Comparison of ENCODE assay signal across 8 cellular contexts in genomic region chr16:10180771-10181163, GRCh38. TPM values are rescaled to one million over a fixed set of nuclear protein-coding genes. Genes with fewer than 3 reads are reported as not detected.
DNase-seq lines count a peak whose midpoint lies in the region; ATAC-seq, FAIRE-seq and TF ChIP-seq lines count a peak whose summit lies in the region.

No MANE protein-coding gene starts in this region.

- H3K4me1 Mint-ChIP-seq in neural crest cell: peaks cover 14% of the 10 kb centered on the region

- in situ Hi-C loops in G401 (cut with HindIII; ENCODE audit: low sequenced_read_pairs): no loop called here

- ATAC-seq in HG02885 (IDR thresholded peaks at IDR 0.05; ENCODE audit: poor library complexity, unreplicated experiment) (no peak), HG03280 (IDR thresholded peaks at IDR 0.05; ENCODE audit: unreplicated experiment) (no peak)

- H3K4me3 ChIP-seq in NT2/D1 (ENCODE audit: insufficient read length, low read depth) (peak overlapping the region; percentile 79), endothelial cell of umbilical vein (replicated peaks in 1 of 3; ENCODE audit: insufficient read depth in 1 of 3, low read depth in 1 of 3, low read length in 3 of 3) (no peak overlapping the region)

- dilution Hi-C loops in endothelial cell of umbilical vein (cut with MboI; ENCODE audit: extremely low pct_ligation_motif_present, low sequenced_read_pairs): no loop called here

- no peaks in the 10 kb centered on the region for H3K79me2 ChIP-seq in endothelial cell of umbilical vein (ENCODE audit: control insufficient read depth, insufficient read depth, low read length)

- H3K9me3 ChIP-seq in NT2/D1 (ENCODE audit: insufficient read depth, low read length): no peaks in the 10 kb centered on the region
- H3K9me3 ChIP-seq in endothelial cell of umbilical vein (replicated peaks; ENCODE audit: control insufficient read depth, insufficient read depth, low read length): no peaks in the 10 kb centered on the region

- no peak for TF ChIP-seq POLR2A in endothelial cell of umbilical vein (IDR thresholded peaks at IDR 0.05; ENCODE audit: low read depth, low read length)

- H3K4me3 Mint-ChIP-seq in neural crest cell: peak overlapping the region; percentile 67

- POLR2A ChIA-PET in endothelial cell of umbilical vein (lab: Charles Lee): no interaction called here

- TF ChIP-seq CTCF in endothelial cell of umbilical vein (IDR thresholded peaks at IDR 0.05; ENCODE audit: extremely low read depth in 1 of 2, insufficient read depth in 1 of 2, low read depth in 1 of 2, low read length in 2 of 2) (peak; percentile 34 to 51), neural crest cell (conservative IDR thresholded peaks at IDR 0.05) (peak; percentile 62)

- H2AFZ ChIP-seq in endothelial cell of umbilical vein (ENCODE audit: low read depth, low read length): no peak overlapping the region

- H3K9ac ChIP-seq in NT2/D1 (ENCODE audit: insufficient read length, low read depth) (peak overlapping the region; percentile 86), endothelial cell of umbilical vein (replicated peaks; ENCODE audit: extremely low read depth, insufficient read depth, low read length) (no peak overlapping the region)

- H3K27ac ChIP-seq in endothelial cell of umbilical vein (ENCODE audit: insufficient read depth, low read depth, low read length): no peak overlapping the region

- DNase-seq in G401 (ENCODE audit: low spot score) (peak; percentile 64), NT2/D1 (ENCODE audit: low read depth, low spot score) (peak; percentile 78), endothelial cell of umbilical vein (ENCODE audit: low read depth, low spot score) (no peak), neural crest cell (ENCODE audit: low read depth, low spot score) (peak; percentile 70), dedifferentiated amniotic fluid mesenchymal stem cell (ENCODE audit: extremely low spot score) (no peak), epidermal melanocyte (ENCODE audit: insufficient read length, low spot score) (no peak)

- no TSS peak for BruUV-seq in endothelial cell of umbilical vein (replicated peaks; lab: Mats Ljungman, UMichigan)

- H3K27me3 Mint-ChIP-seq in neural crest cell (ENCODE audit: low read depth): peaks cover 84% of the 10 kb centered on the region

- no peaks in the 10 kb centered on the region for H3K9me1 ChIP-seq in endothelial cell of umbilical vein (replicated peaks; ENCODE audit: control insufficient read depth, extremely low read depth, insufficient read depth, low read length)

- H4K20me1 ChIP-seq in endothelial cell of umbilical vein (replicated peaks; ENCODE audit: control insufficient read depth, extremely low read depth, insufficient read depth, low read length): no peaks in the 10 kb centered on the region

- H3K4me1 ChIP-seq in NT2/D1 (ENCODE audit: insufficient read depth, insufficient read length) (peaks cover 10% of the 10 kb centered on the region), endothelial cell of umbilical vein (ENCODE audit: control insufficient read depth, extremely low read depth, insufficient read depth, low read length) (no peaks in the 10 kb centered on the region)

- no peak for FAIRE-seq in endothelial cell of umbilical vein (lab: Jason Lieb, UNC)

- CTCF ChIA-PET in endothelial cell of umbilical vein (lab: Charles Lee): interaction anchor here (0.8 to 4.5 kb wide), 7 partner anchors 329 to 1614 kb away, joined by 4 to 43 read pairs (median 7); no protein-coding TSS in a partner anchor

- H3K4me2 ChIP-seq in endothelial cell of umbilical vein (ENCODE audit: insufficient read depth, low read length): no peak overlapping the region

- H3K27me3 ChIP-seq in NT2/D1 (ENCODE audit: insufficient read depth, insufficient read length) (peaks cover 22% of the 10 kb centered on the region), endothelial cell of umbilical vein (ENCODE audit: control insufficient read depth in 2 of 2, insufficient read depth in 2 of 2, low read length in 2 of 2) (peaks cover 10 to 14% of the 10 kb centered on the region in 2 experiments)

- no peaks in the 10 kb centered on the region for H3K36me3 Mint-ChIP-seq in neural crest cell (ENCODE audit: low read depth)

- peaks cover 5% of the 10 kb centered on the region for H3K9me3 Mint-ChIP-seq in neural crest cell

- H3K27ac Mint-ChIP-seq in neural crest cell (ENCODE audit: unreplicated experiment): no peak overlapping the region

- H3K36me3 ChIP-seq in NT2/D1 (ENCODE audit: insufficient read depth, insufficient read length, low read length): peaks cover 4% of the 10 kb centered on the region
- H3K36me3 ChIP-seq in endothelial cell of umbilical vein (ENCODE audit: control insufficient read depth in 2 of 2, extremely low read depth in 1 of 2, insufficient read depth in 2 of 2, low read length in 2 of 2): no peaks in the 10 kb centered on the region

- intact Hi-C loops in endothelial cell of umbilical vein (cut with micrococcal nuclease): loop anchor here (1.0 to 5.0 kb wide), 7 partner anchors 532 to 1613 kb away; no protein-coding TSS in a partner anchor

TF ChIP-seq in endothelial cell of umbilical vein, 7 proteins besides CTCF, POLR2A, EP300 and RAD21:
- no peak for TF ChIP-seq JUN (IDR thresholded peaks at IDR 0.05; ENCODE audit: borderline replicate concordance, insufficient read depth, insufficient read length, low read depth)
- no peak for TF ChIP-seq POLR2AphosphoS5 (IDR thresholded peaks at IDR 0.05; ENCODE audit: insufficient read depth, low read depth, low read length)
- TF ChIP-seq MYC (IDR thresholded peaks at IDR 0.05; ENCODE audit: low read depth, low read length): no peak
- no peak for TF ChIP-seq MAX (IDR thresholded peaks at IDR 0.05; ENCODE audit: insufficient read depth, insufficient read length)
- TF ChIP-seq GATA2 (IDR thresholded peaks at IDR 0.05; ENCODE audit: insufficient read depth, insufficient read length, low read depth, low read length): no peak
- TF ChIP-seq EZH2 (IDR thresholded peaks at IDR 0.05; ENCODE audit: borderline replicate concordance, low read depth, low read length, severe bottlenecking): no peak
- no peak for TF ChIP-seq FOS (IDR thresholded peaks at IDR 0.05; ENCODE audit: borderline replicate concordance, insufficient read depth, low read length)

RNA-seq across cellular contexts. Expression of gene GRIN2A, which starts 1.5 kb away (rescaled TPM):
- not detected in 2 replicates for total RNA-seq in G401 (2014; rRNA removed; shearing (Covaris generic))
- total RNA-seq in endothelial cell of umbilical vein: not detected in 2 replicates
- not detected in 2 replicates for polyA plus RNA-seq in endothelial cell of umbilical vein
- polyA plus RNA-seq in endothelial cell of umbilical vein (2011; cell fraction: cytosol; rRNA removed): not detected in 2 replicates
- polyA plus RNA-seq in endothelial cell of umbilical vein (2011; cell fraction: nucleus; rRNA removed): not detected in 2 replicates
- polyA plus RNA-seq in endothelial cell of umbilical vein (2012): not detected in 2 replicates
- polyA minus RNA-seq in endothelial cell of umbilical vein: not detected in 2 replicates
- polyA minus RNA-seq in endothelial cell of umbilical vein (2011; cell fraction: cytosol; rRNA and poly(A)+ RNA removed): not detected
- not detected in 2 replicates for polyA minus RNA-seq in endothelial cell of umbilical vein (2011; cell fraction: nucleus; rRNA and poly(A)+ RNA removed)
- 0.09 and 0.48 TPM in 2 replicates for total RNA-seq in neural crest cell

Comparison
In these comparisons a context has a peak if more than half of its experiments do, and no peak if none do; other contexts are left out.
1. DNase-seq: peak in G401 (single experiment), NT2/D1 (single experiment) and neural crest cell (single experiment); none in endothelial cell of umbilical vein (single experiment), dedifferentiated amniotic fluid mesenchymal stem cell (single experiment) and epidermal melanocyte (single experiment).